In the genomic region with DNA sequence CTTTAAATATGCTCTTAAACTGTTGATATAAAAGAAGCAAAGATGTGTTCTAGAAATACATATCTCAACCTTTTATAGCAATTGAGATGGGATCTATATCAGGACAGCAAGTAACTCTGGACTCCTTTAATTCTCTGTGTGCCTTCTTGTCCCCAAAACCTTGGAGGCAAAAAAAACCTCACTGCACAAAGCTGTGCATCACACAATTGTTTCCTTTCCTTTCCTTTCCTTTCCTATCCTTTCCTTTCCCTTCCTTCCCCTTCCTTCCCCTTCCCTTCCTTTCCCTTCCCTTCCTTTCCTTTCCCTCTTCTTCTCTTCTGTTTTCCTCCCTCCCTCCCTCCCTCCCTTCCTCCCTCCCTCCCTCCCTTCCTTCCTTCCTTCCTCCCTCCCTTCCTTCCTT, we compare ENCODE assay signal across 15 cellular contexts.
"Had no signal": no experiment of that assay in that cellular context is flagged by ENCODE, and none has a peak within 500 bp of the region (broad histone marks: within the 10 kb centered on the region; RNA-seq: fewer than 3 reads in every experiment).

No MANE protein-coding gene starts in this region.

- H3K27ac ChIP-seq: adrenal gland, ascending aorta, body of pancreas, brain microvascular endothelial cell, breast epithelium, cardiac muscle cell had no signal

- H3K4me1 ChIP-seq: adrenal gland, body of pancreas, breast epithelium had no signal

- H3K9me3 ChIP-seq: adrenal gland, ascending aorta, body of pancreas, breast epithelium had no signal

- H3K4me3 ChIP-seq: adrenal gland, ascending aorta, body of pancreas, breast epithelium, cardiac muscle cell had no signal

- H3K27me3 ChIP-seq: adrenal gland, ascending aorta, body of pancreas, brain microvascular endothelial cell, breast epithelium had no signal

- H3K36me3 ChIP-seq: adrenal gland, ascending aorta, brain microvascular endothelial cell, breast epithelium, cardiac muscle cell had no signal

- FAIRE-seq: astrocyte had no signal

- DNase-seq: activated gamma-delta T cell; activated naive CD4-positive, alpha-beta T cell treated with anti-CD3 and anti-CD28 coated beads, Interleukin-2, amount 50 U/mL, for 16 hours; activated naive CD4-positive, alpha-beta T cell treated with Interleukin-2 at 50 U/mL for 16 hours; activated naive CD8-positive, alpha-beta T cell treated with anti-CD3 and anti-CD28 coated beads for 36 hours; activated T-cell treated with anti-CD3 and anti-CD28 coated beads, Interleukin-2, amount 50 U/mL, for 24 hours; activated T-cell treated with anti-CD3 and anti-CD28 coated beads, Interleukin-2, amount 50 U/mL, for 4 hours; adrenal gland; aorta; body of pancreas; central memory CD4-positive, alpha-beta T cell had no signal
